8 cellular contexts compared by ENCODE assay signal in genomic region chr1:205321109-205321958, GRCh38. TPM values are rescaled to one million over a fixed set of nuclear protein-coding genes. Genes with fewer than 3 reads are reported as not detected.
DNase-seq lines count a peak whose midpoint lies in the region; ATAC-seq, FAIRE-seq and TF ChIP-seq lines count a peak whose summit lies in the region.

TSS of gene NUAK2 (minus strand) at chr1:205321745. CDS start at chr1:205321628, 117 bp downstream.

- peak within 1 kb of the TSS; percentile 82 for H3K27ac Mint-ChIP-seq in activated T-helper 17 cell treated with anti-CD3 and anti-CD28 coated beads, Interleukin-2, amount 50 U/mL, for 72 hours

- H3K9me3 Mint-ChIP-seq in activated T-helper 17 cell treated with anti-CD3 and anti-CD28 coated beads, Interleukin-2, amount 50 U/mL, for 72 hours = no peaks in the 10 kb centered on the region

- ATAC-seq in activated T-helper 17 cell treated with anti-CD3 and anti-CD28 coated beads, Interleukin-2, amount 50 U/mL, for 72 hours (replicated peaks) = peak; percentile 91
- no peak for ATAC-seq in GM19452 (IDR thresholded peaks at IDR 0.05; ENCODE audit: unreplicated experiment)

- FAIRE-seq in RCC 7860 (lab: Jason Lieb, UNC) = no peak

- H3K4me2 ChIP-seq in fibroblast of lung (ENCODE audit: extremely low read depth, insufficient read depth, low read length) = peak within 1 kb of the TSS; percentile 91

- H2AFZ ChIP-seq in fibroblast of lung (ENCODE audit: low read length) = peak within 1 kb of the TSS; percentile 66

- H3K79me2 ChIP-seq in fibroblast of lung (ENCODE audit: control insufficient read depth, insufficient read depth, low read length) = peaks cover 49% of the 10 kb centered on the region

- H3K4me3 ChIP-seq in fibroblast of lung (replicated peaks in 1 of 4; ENCODE audit: control extremely low read depth in 1 of 4, insufficient read depth in 1 of 4, low read depth in 3 of 4, low read length in 4 of 4) = peak within 1 kb of the TSS; percentile 71 to 93 (median 90)

- H3K36me3 Mint-ChIP-seq in activated T-helper 17 cell treated with anti-CD3 and anti-CD28 coated beads, Interleukin-2, amount 50 U/mL, for 72 hours (ENCODE audit: low read depth) = no peaks in the 10 kb centered on the region

- no peaks in the 10 kb centered on the region for H3K27me3 Mint-ChIP-seq in activated T-helper 17 cell treated with anti-CD3 and anti-CD28 coated beads, Interleukin-2, amount 50 U/mL, for 72 hours

- DNase-seq in DMS53 (lab: John Stamatoyannopoulos, UW) = peak; percentile 98
- DNase-seq in HuH-7 (ENCODE audit: low spot score) = peak; percentile 95
- DNase-seq in RCC 7860 (ENCODE audit: low spot score) = peak; percentile 82
- peak; percentile 82 to 89 for DNase-seq in fibroblast of lung (ENCODE audit: low read depth in 2 of 2)
- peak; percentile 85 for DNase-seq in myocyte (ENCODE audit: low read depth)
- DNase-seq in stimulated activated CD8-positive, alpha-beta memory T cell treated with anti-CD3 and anti-CD28 coated beads, Interleukin-7, amount 100 ng/mL, for 24 hours (ENCODE audit: low read depth) = peak; percentile 53

- peak; percentile 23 to 25 for TF ChIP-seq CTCF in fibroblast of lung (conservative IDR thresholded peaks at IDR 0.05 in 1 of 2, IDR thresholded peaks at IDR 0.05 in 1 of 2; ENCODE audit: low read depth in 1 of 2, low read length in 2 of 2)

- H3K27me3 ChIP-seq in fibroblast of lung (ENCODE audit: control insufficient read depth, insufficient read depth, low read length) = no peaks in the 10 kb centered on the region

- no peaks in the 10 kb centered on the region for H3K9me3 ChIP-seq in fibroblast of lung (ENCODE audit: control insufficient read depth, insufficient read depth, low read depth, low read length)

- peaks cover 20% of the 10 kb centered on the region for H3K4me1 ChIP-seq in fibroblast of lung (ENCODE audit: control insufficient read depth, extremely low read depth, insufficient read depth, low read length)

- peak within 1 kb of the TSS; percentile 87 for H3K9ac ChIP-seq in fibroblast of lung (ENCODE audit: insufficient read depth, low read length)

- peaks cover 43% of the 10 kb centered on the region for H3K4me1 Mint-ChIP-seq in activated T-helper 17 cell treated with anti-CD3 and anti-CD28 coated beads, Interleukin-2, amount 50 U/mL, for 72 hours

- H3K36me3 ChIP-seq in fibroblast of lung (ENCODE audit: control insufficient read depth, insufficient read depth, low read length) = peaks cover 1% of the 10 kb centered on the region

- H3K27ac ChIP-seq in fibroblast of lung (ENCODE audit: insufficient read depth, low read length) = peak within 1 kb of the TSS; percentile 79

- no peaks in the 10 kb centered on the region for H4K20me1 ChIP-seq in fibroblast of lung (ENCODE audit: control insufficient read depth, extremely low read depth, insufficient read depth, low read length)

- peak within 1 kb of the TSS; percentile 88 for H3K4me3 Mint-ChIP-seq in activated T-helper 17 cell treated with anti-CD3 and anti-CD28 coated beads, Interleukin-2, amount 50 U/mL, for 72 hours

RNA-seq across cellular contexts. Expression of gene NUAK2, which starts in this region (rescaled TPM):
- 1 to 10 TPM; 1.2 to 2.9 TPM for total RNA-seq in activated T-helper 17 cell treated with anti-CD3 and anti-CD28 coated beads, Interleukin-2, amount 50 U/mL, for 72 hours
- total RNA-seq in fibroblast of lung = 1.0 and 1.7 TPM in 2 replicates
- polyA plus RNA-seq in fibroblast of lung = 2.0 and 4.9 TPM in 2 replicates
- polyA plus RNA-seq in fibroblast of lung (2012) = 2.4 and 5.6 TPM in 2 replicates
- 4.1 and 13.6 TPM in 2 replicates for polyA minus RNA-seq in fibroblast of lung (ENCODE audit: low replicate concordance)
- 0.70 and 0.88 TPM in 2 replicates for total RNA-seq in myocyte
- 1.0 TPM for polyA plus RNA-seq in myocyte (2012)
